1 cellular context compared by ENCODE assay signal in genomic region chrX:121570072-121570841, GRCh38.
TF ChIP-seq lines count a peak whose summit lies in the region.

No MANE protein-coding gene starts in this region.

TF ChIP-seq in GM12878, 131 proteins besides CTCF, POLR2A, EP300 and RAD21 (continued from another document):
- TF ChIP-seq BMI1 (IDR thresholded peaks at IDR 0.05; ENCODE audit: borderline replicate concordance) (no peak), IRF4 (IDR thresholded peaks at IDR 0.05; ENCODE audit: low read depth, low read length) (peak; percentile 78; the same call in 1 of the 2 replicates), ZSCAN29 (IDR thresholded peaks at IDR 0.05) (no peak), NBN (IDR thresholded peaks at IDR 0.05) (no peak), KLF5 (IDR thresholded peaks at IDR 0.05; ENCODE audit: partially characterized antibody) (no peak), FOXK2 (IDR thresholded peaks at IDR 0.05) (no peak), KDM1A (IDR thresholded peaks at IDR 0.05; ENCODE audit: borderline replicate concordance) (no peak), ZNF592 (IDR thresholded peaks at IDR 0.05) (no peak), ZBTB40 (IDR thresholded peaks at IDR 0.05; ENCODE audit: borderline replicate concordance) (no peak), JUNB (IDR thresholded peaks at IDR 0.05) (peak; percentile 65), RUNX3 (IDR thresholded peaks at IDR 0.05; ENCODE audit: low read length) (no peak), ASH2L (IDR thresholded peaks at IDR 0.05; ENCODE audit: borderline replicate concordance, low read depth) (no peak), SMC3 (IDR thresholded peaks at IDR 0.05; ENCODE audit: borderline replicate concordance, low read length) (no peak), IKZF1 (conservative IDR thresholded peaks at IDR 0.05) (peak; percentile 21; the same call in 1 of the 2 replicates), CHD1 (IDR thresholded peaks at IDR 0.05; ENCODE audit: low read depth, low read length) (no peak), ZNF217 (IDR thresholded peaks at IDR 0.05) (no peak), SREBF2 (IDR thresholded peaks at IDR 0.05; ENCODE audit: low read length) (no peak), CBX3 (IDR thresholded peaks at IDR 0.05; ENCODE audit: borderline replicate concordance, low read depth) (no peak), TCF7 (IDR thresholded peaks at IDR 0.05; ENCODE audit: borderline replicate concordance) (no peak), RELB (IDR thresholded peaks at IDR 0.05; ENCODE audit: low read depth) (no peak), PKNOX1 (IDR thresholded peaks at IDR 0.05) (no peak), NR2C2 (IDR thresholded peaks at IDR 0.05; ENCODE audit: borderline replicate concordance, control insufficient read depth, insufficient read length, low read depth) (no peak), ZNF207 (IDR thresholded peaks at IDR 0.05; ENCODE audit: borderline replicate concordance) (no peak), USF1 (IDR thresholded peaks at IDR 0.05; ENCODE audit: borderline replicate concordance, extremely low read length, insufficient read depth, low read depth, low read length) (no peak), EED (IDR thresholded peaks at IDR 0.05; ENCODE audit: low read depth) (0 out of 2 replicates have a peak, but pooled peaks have one; percentile 25), CEBPZ (IDR thresholded peaks at IDR 0.05; ENCODE audit: low read depth, low read length) (no peak)
